8 cellular contexts compared by ENCODE assay signal in genomic region chr20:41138217-41138526, GRCh38. TPM values are rescaled to one million over a fixed set of nuclear protein-coding genes. Genes with fewer than 3 reads are reported as not detected.
DNase-seq lines count a peak whose midpoint lies in the region; ATAC-seq and TF ChIP-seq lines count a peak whose summit lies in the region.

No MANE protein-coding gene starts in this region.

- H3K4me1 ChIP-seq in right lobe of liver (peaks cover 0 to 14% (median 0%) of the 10 kb centered on the region in 4 donors), upper lobe of right lung (peaks cover 53% of the 10 kb centered on the region)

- peak overlapping the region; percentile 77 for H3K4me3 ChIP-seq in astrocyte of the spinal cord (ENCODE audit: low read depth, low read length)
- peak overlapping the region; percentile 80 to 90 (median 90) for H3K4me3 ChIP-seq in right lobe of liver
- peak overlapping the region; percentile 90 for H3K4me3 ChIP-seq in upper lobe of right lung

- peaks cover 38% of the 10 kb centered on the region for H3K36me3 Mint-ChIP-seq in activated naive CD4-positive, alpha-beta T cell treated with anti-CD3 and anti-CD28 coated beads, Interleukin-2, amount 10 ng/mL, durations not matched to agents 7 days and 5 days

- WGBS in right lobe of liver (ENCODE audit: insufficient coverage, low coverage, low lambda C conversion rate, missing lambda C conversion rate) = 13% methylated on average over 3 of the region's 4 CpGs

- no peak for TF ChIP-seq CTCF in astrocyte of the spinal cord (IDR thresholded peaks at IDR 0.05; ENCODE audit: low read depth, low read length)
- no peak for TF ChIP-seq CTCF in right lobe of liver (IDR thresholded peaks at IDR 0.05)
- no peak for TF ChIP-seq CTCF in upper lobe of right lung (IDR thresholded peaks at IDR 0.05)

- H3K27ac Mint-ChIP-seq in activated naive CD4-positive, alpha-beta T cell treated with anti-CD3 and anti-CD28 coated beads, Interleukin-2, amount 10 ng/mL, durations not matched to agents 7 days and 5 days = peak overlapping the region; percentile 92

- H3K9me3 ChIP-seq in right lobe of liver (no peaks in the 10 kb centered on the region), upper lobe of right lung (no peaks in the 10 kb centered on the region)

- H3K36me3 ChIP-seq in right lobe of liver = no peaks in the 10 kb centered on the region
- no peaks in the 10 kb centered on the region for H3K36me3 ChIP-seq in upper lobe of right lung

- TF ChIP-seq POLR2A in right lobe of liver (IDR thresholded peaks at IDR 0.05) = no peak

- H3K27me3 ChIP-seq in right lobe of liver (no peaks in the 10 kb centered on the region), upper lobe of right lung (no peaks in the 10 kb centered on the region)

- no peaks in the 10 kb centered on the region for H3K27me3 Mint-ChIP-seq in activated naive CD4-positive, alpha-beta T cell treated with anti-CD3 and anti-CD28 coated beads, Interleukin-2, amount 10 ng/mL, durations not matched to agents 7 days and 5 days

- H3K4me3 Mint-ChIP-seq in activated naive CD4-positive, alpha-beta T cell treated with anti-CD3 and anti-CD28 coated beads, Interleukin-2, amount 10 ng/mL, durations not matched to agents 7 days and 5 days = peak overlapping the region; percentile 84

- H3K27ac ChIP-seq in right lobe of liver (peak overlapping the region; percentile 67 to 90 (median 69)), upper lobe of right lung (peak overlapping the region; percentile 92)

- CTCF ChIA-PET in activated naive CD4-positive, alpha-beta T cell treated with anti-CD3 and anti-CD28 coated beads, Interleukin-2, amount 10 ng/mL, durations not matched to agents 7 days and 5 days (lab: Charles Lee) = interaction anchor here (1.6 to 12.7 kb wide), 4 partner anchors 19 to 147 kb away, joined by 4 to 240 read pairs (median 7); no protein-coding TSS in a partner anchor

- DNase-seq in activated naive CD4-positive, alpha-beta T cell treated with anti-CD3 and anti-CD28 coated beads, Interleukin-2, amount 10 ng/mL, durations not matched to agents 7 days and 5 days = no peak
- DNase-seq in activated naive CD4-positive, alpha-beta T cell treated with Interleukin-2 at 50 U/mL for 16 hours = no peak
- DNase-seq in astrocyte of the spinal cord (ENCODE audit: low read depth, low spot score) (peak; percentile 50), right lobe of liver (no peak), upper lobe of right lung (no peak), 8988T (no peak), mesenteric fat pad (ENCODE audit: low spot score) (no peak), cortex of kidney (lab: John Stamatoyannopoulos, UW) (no peak)

- peaks cover 66% of the 10 kb centered on the region for H3K4me1 Mint-ChIP-seq in activated naive CD4-positive, alpha-beta T cell treated with anti-CD3 and anti-CD28 coated beads, Interleukin-2, amount 10 ng/mL, durations not matched to agents 7 days and 5 days

- in situ Hi-C loops in astrocyte of the spinal cord (cut with HindIII; ENCODE audit: low sequenced_read_pairs) = no loop called here

- intact Hi-C loops in right lobe of liver (cut with DNase I) (no loop called here), upper lobe of right lung (cut with DNase I) (loop anchor here (10.0 kb wide), 1 partner anchor 197 kb away; no protein-coding TSS in a partner anchor)

- ATAC-seq in right lobe of liver (no peak), upper lobe of right lung (no peak)

- H3K9me3 Mint-ChIP-seq in activated naive CD4-positive, alpha-beta T cell treated with anti-CD3 and anti-CD28 coated beads, Interleukin-2, amount 10 ng/mL, durations not matched to agents 7 days and 5 days = no peaks in the 10 kb centered on the region

RNA-seq across cellular contexts. Expression of gene PLCG1, which starts 0.8 kb away (rescaled TPM):
- total RNA-seq in right lobe of liver (10 to 100 TPM in 5 of 6 experiments, 1 to 10 TPM in 1; 9.5 to 22.6 (median 16.6) TPM), upper lobe of right lung (120 TPM), mesenteric fat pad (76.1 TPM)
